Comparison of ENCODE assay signal across 1 cellular context in the genomic region with DNA sequence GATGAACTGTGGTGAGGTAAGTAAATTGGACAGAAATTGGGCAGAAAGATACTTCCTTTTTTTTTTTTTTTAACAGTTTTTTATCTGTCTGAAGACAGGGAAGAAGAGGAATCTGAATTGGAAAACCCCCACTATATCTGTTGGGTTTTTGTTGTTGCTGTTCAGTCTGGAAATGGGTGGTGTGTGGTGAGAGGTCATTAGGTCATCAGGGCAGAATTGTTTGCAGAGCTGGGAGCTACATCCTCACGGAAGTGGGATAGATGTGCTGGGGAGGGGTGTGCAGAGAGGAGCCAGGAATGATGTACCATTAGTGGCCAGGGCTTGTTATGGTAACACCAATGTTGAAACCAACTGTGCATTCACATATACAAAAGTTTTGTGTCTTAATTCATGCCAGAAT.
TF ChIP-seq lines count a peak whose summit lies in the region.

No MANE protein-coding gene starts in this region.

TF ChIP-seq in H1, 55 proteins besides CTCF, POLR2A, EP300 and RAD21:
- no peak for TF ChIP-seq EZH2 (IDR thresholded peaks at IDR 0.05; ENCODE audit: low read depth, low read length, severe bottlenecking)
- no peak for TF ChIP-seq SIRT6 (IDR thresholded peaks at IDR 0.05; ENCODE audit: low read length)
- TF ChIP-seq JUN (IDR thresholded peaks at IDR 0.05; ENCODE audit: low read depth, low read length), result no peak
- TF ChIP-seq BRCA1 (IDR thresholded peaks at IDR 0.05; ENCODE audit: low read depth, low read length), result no peak
- no peak for TF ChIP-seq TCF12 (IDR thresholded peaks at IDR 0.05; ENCODE audit: low read depth, low read length)
- no peak for TF ChIP-seq SRF (IDR thresholded peaks at IDR 0.05; ENCODE audit: low read depth, low read length)
- TF ChIP-seq CBX8 (IDR thresholded peaks at IDR 0.05; ENCODE audit: borderline replicate concordance, low read depth, low read length), result no peak
- TF ChIP-seq, protein P1, sequence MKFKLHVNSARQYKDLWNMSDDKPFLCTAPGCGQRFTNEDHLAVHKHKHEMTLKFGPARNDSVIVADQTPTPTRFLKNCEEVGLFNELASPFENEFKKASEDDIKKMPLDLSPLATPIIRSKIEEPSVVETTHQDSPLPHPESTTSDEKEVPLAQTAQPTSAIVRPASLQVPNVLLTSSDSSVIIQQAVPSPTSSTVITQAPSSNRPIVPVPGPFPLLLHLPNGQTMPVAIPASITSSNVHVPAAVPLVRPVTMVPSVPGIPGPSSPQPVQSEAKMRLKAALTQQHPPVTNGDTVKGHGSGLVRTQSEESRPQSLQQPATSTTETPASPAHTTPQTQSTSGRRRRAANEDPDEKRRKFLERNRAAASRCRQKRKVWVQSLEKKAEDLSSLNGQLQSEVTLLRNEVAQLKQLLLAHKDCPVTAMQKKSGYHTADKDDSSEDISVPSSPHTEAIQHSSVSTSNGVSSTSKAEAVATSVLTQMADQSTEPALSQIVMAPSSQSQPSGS (IDR thresholded peaks at IDR 0.05; ENCODE audit: low read length), result no peak
- no peak for TF ChIP-seq ASH2L (IDR thresholded peaks at IDR 0.05; ENCODE audit: low read length)
- TF ChIP-seq YY1 (IDR thresholded peaks at IDR 0.05; ENCODE audit: low read depth, low read length), result no peak
- TF ChIP-seq PHF8 (conservative IDR thresholded peaks at IDR 0.05; ENCODE audit: low read depth, low read length), result no peak
- no peak for TF ChIP-seq CREB1 (IDR thresholded peaks at IDR 0.05)
- no peak for TF ChIP-seq GTF2F1 (IDR thresholded peaks at IDR 0.05; ENCODE audit: borderline replicate concordance, low read depth, low read length)
- no peak for TF ChIP-seq RNF2 (IDR thresholded peaks at IDR 0.05; ENCODE audit: borderline replicate concordance, low read depth, low read length, missing control alignments, poor library complexity, severe bottlenecking)
